ENCODE assay signal across 1 cellular context in genomic region chr2:55048925-55049793, GRCh38.
TF ChIP-seq lines count a peak whose summit lies in the region.

No MANE protein-coding gene starts in this region.

TF ChIP-seq in K562, 482 proteins besides CTCF, POLR2A, EP300 and RAD21 (continued from another document and continues in another):
- TF ChIP-seq TSHZ1 (CRISPR knock-in tag; IDR thresholded peaks at IDR 0.05) (no peak), CCAR2 (IDR thresholded peaks at IDR 0.05; ENCODE audit: low read depth, low read length) (no peak), ELF2 (CRISPR knock-in tag; IDR thresholded peaks at IDR 0.05) (no peak), ZNF140 (CRISPR knock-in tag; IDR thresholded peaks at IDR 0.05) (no peak), AFF4 (CRISPR knock-in tag; IDR thresholded peaks at IDR 0.05) (peak; percentile 72; the same call in 1 of the 2 replicates), BRCA1 (IDR thresholded peaks at IDR 0.05) (no peak), BRCA1 (CRISPR knock-in tag; IDR thresholded peaks at IDR 0.05) (no peak), PHB (CRISPR knock-in tag; IDR thresholded peaks at IDR 0.05) (no peak), GABPB1 (CRISPR knock-in tag; IDR thresholded peaks at IDR 0.05) (peak; percentile 27; the same call in 1 of the 2 replicates), CEBPG (CRISPR knock-in tag; IDR thresholded peaks at IDR 0.05) (peak; percentile 21; the same call in 1 of the 2 replicates), CEBPG (tag; conservative IDR thresholded peaks at IDR 0.05 in 1 of 2, IDR thresholded peaks at IDR 0.05 in 1 of 2) (no peak), ZNF780A (CRISPR knock-in tag; IDR thresholded peaks at IDR 0.05) (no peak), ELK3 (CRISPR knock-in tag; IDR thresholded peaks at IDR 0.05) (no peak), ZNF584 (CRISPR knock-in tag; IDR thresholded peaks at IDR 0.05; ENCODE audit: low read depth) (no peak), PURB (CRISPR knock-in tag; IDR thresholded peaks at IDR 0.05; ENCODE audit: low read depth) (no peak), KLF1 (tag; IDR thresholded peaks at IDR 0.05) (peak; percentile 64; the same call in 1 of the 2 replicates), NFRKB (IDR thresholded peaks at IDR 0.05; ENCODE audit: low read depth) (peak; percentile 65; the same call in 1 of the 2 replicates), ZNF778 (CRISPR knock-in tag; IDR thresholded peaks at IDR 0.05) (no peak), NFXL1 (CRISPR knock-in tag; IDR thresholded peaks at IDR 0.05) (no peak), HOMEZ (CRISPR knock-in tag; IDR thresholded peaks at IDR 0.05) (no peak), ZKSCAN8 (CRISPR knock-in tag; IDR thresholded peaks at IDR 0.05) (no peak), FOXA1 (IDR thresholded peaks at IDR 0.05; ENCODE audit: borderline replicate concordance) (no peak), ZNF217 (CRISPR knock-in tag; IDR thresholded peaks at IDR 0.05) (no peak), HIVEP1 (CRISPR knock-in tag; IDR thresholded peaks at IDR 0.05) (no peak), ZNF830 (CRISPR knock-in tag; IDR thresholded peaks at IDR 0.05) (no peak), SMARCE1 (IDR thresholded peaks at IDR 0.05) (peak; percentile 76), SREBF2 (CRISPR knock-in tag; IDR thresholded peaks at IDR 0.05) (0 out of 2 replicates have a peak, but pooled peaks have one; percentile 80), ZKSCAN3 (CRISPR knock-in tag; IDR thresholded peaks at IDR 0.05) (no peak), ZBTB2 (IDR thresholded peaks at IDR 0.05) (peak; percentile 93), BDP1 (IDR thresholded peaks at IDR 0.05; ENCODE audit: insufficient read depth, insufficient read length) (no peak), ASH1L (IDR thresholded peaks at IDR 0.05; ENCODE audit: borderline replicate concordance, low read depth, partially characterized antibody) (no peak), ZNF589 (CRISPR knock-in tag; IDR thresholded peaks at IDR 0.05; ENCODE audit: low read depth) (no peak; the same call in 1 of the 2 replicates), ZBTB49 (CRISPR knock-in tag; IDR thresholded peaks at IDR 0.05; ENCODE audit: borderline replicate concordance) (no peak), ILK (tag; IDR thresholded peaks at IDR 0.05; ENCODE audit: borderline replicate concordance, low read depth) (no peak), KDM5B (IDR thresholded peaks at IDR 0.05; ENCODE audit: insufficient replicate concordance, low read depth, low read length) (peak; percentile 80), TARDBP (IDR thresholded peaks at IDR 0.05) (peak; percentile 91; the same call in 1 of the 2 replicates), HINFP (tag; conservative IDR thresholded peaks at IDR 0.05; ENCODE audit: low read depth) (no peak), MAFG (tag; conservative IDR thresholded peaks at IDR 0.05) (0 out of 2 replicates have a peak, but pooled peaks have one; percentile 22), XRCC3 (IDR thresholded peaks at IDR 0.05) (no peak), IRF2 (CRISPR knock-in tag; IDR thresholded peaks at IDR 0.05) (no peak), ZNF395 (CRISPR knock-in tag; IDR thresholded peaks at IDR 0.05) (no peak), USF2 (CRISPR knock-in tag; IDR thresholded peaks at IDR 0.05) (no peak), FOXP4 (CRISPR knock-in tag; IDR thresholded peaks at IDR 0.05; ENCODE audit: borderline replicate concordance) (no peak), ZNF24 (IDR thresholded peaks at IDR 0.05) (no peak)
